ENCODE assay signal across 14 cellular contexts in genomic region chr6:90148867-90149266, GRCh38.
DNase-seq lines count a peak whose midpoint lies in the region; ATAC-seq lines count a peak whose summit lies in the region.
"Had no signal": no experiment of that assay in that cellular context is flagged by ENCODE, and none has a peak within 500 bp of the region (broad histone marks: within the 10 kb centered on the region; RNA-seq: fewer than 3 reads in every experiment).

No MANE protein-coding gene starts in this region.

- H3K27ac Mint-ChIP-seq in activated T-cell treated with anti-CD3 and anti-CD28 coated beads, Interleukin-2, amount 50 U/mL, for 24 hours = peak overlapping the region; percentile 84
- H3K27ac Mint-ChIP-seq in IgD-negative memory B cell = peak overlapping the region in 2 of 3 donors; percentile 5 to 56
- peak overlapping the region; percentile 74 for H3K27ac Mint-ChIP-seq in activated naive CD8-positive, alpha-beta T cell treated with anti-CD3 and anti-CD28 coated beads, Interleukin-2, amount 50 U/mL, for 24 hours
- peak overlapping the region; percentile 91 for H3K27ac Mint-ChIP-seq in stimulated activated naive B cell treated with anti-CD40 and anti-IgM and Interleukin-4, amounts not matched to agents 10 μg/mL and 1 μg/mL and 100 μg/mL, for 72 hours

- H3K4me3 Mint-ChIP-seq in activated T-cell treated with anti-CD3 and anti-CD28 coated beads, Interleukin-2, amount 50 U/mL, for 24 hours = no peak overlapping the region
- H3K4me3 Mint-ChIP-seq in IgD-negative memory B cell = no peak overlapping the region
- peak overlapping the region; percentile 5 for H3K4me3 Mint-ChIP-seq in activated naive CD8-positive, alpha-beta T cell treated with anti-CD3 and anti-CD28 coated beads, Interleukin-2, amount 50 U/mL, for 24 hours
- H3K4me3 Mint-ChIP-seq in stimulated activated naive B cell treated with anti-CD40 and anti-IgM and Interleukin-4, amounts not matched to agents 10 μg/mL and 1 μg/mL and 100 μg/mL, for 72 hours = no peak overlapping the region

- no peak for DNase-seq in activated T-cell treated with anti-CD3 and anti-CD28 coated beads, Interleukin-2, amount 50 U/mL, for 24 hours
- DNase-seq in activated T-cell treated with anti-CD3 and anti-CD28 coated beads for 4 hours (no peak), HuH-7 (ENCODE audit: low spot score) (no peak), EL (no peak)
- no peak for DNase-seq in activated naive CD8-positive, alpha-beta T cell treated with anti-CD3 and anti-CD28 coated beads, Interleukin-2, amount 50 U/mL, for 24 hours
- DNase-seq in stimulated activated naive B cell treated with anti-CD40 and anti-IgM and Interleukin-4, amounts not matched to agents 10 μg/mL and 1 μg/mL and 100 μg/mL, for 72 hours = no peak
- DNase-seq: NCI-H1436 treated with DMSO at 0.1 percent for 48 hours, NCI-H2081, NCI-H510A treated with DMSO at 0.1 percent for 48 hours, NCI-H82, Peyer's patch had no signal

- peaks cover 48% of the 10 kb centered on the region for H3K36me3 Mint-ChIP-seq in activated T-cell treated with anti-CD3 and anti-CD28 coated beads, Interleukin-2, amount 50 U/mL, for 24 hours (ENCODE audit: low read depth)
- H3K36me3 Mint-ChIP-seq in IgD-negative memory B cell = peaks cover 2% of the 10 kb centered on the region
- H3K36me3 Mint-ChIP-seq in activated naive CD8-positive, alpha-beta T cell treated with anti-CD3 and anti-CD28 coated beads, Interleukin-2, amount 50 U/mL, for 24 hours (ENCODE audit: low read depth) = peaks cover 36% of the 10 kb centered on the region
- H3K36me3 Mint-ChIP-seq in stimulated activated naive B cell treated with anti-CD40 and anti-IgM and Interleukin-4, amounts not matched to agents 10 μg/mL and 1 μg/mL and 100 μg/mL, for 72 hours = peaks cover 15 to 28% of the 10 kb centered on the region in 2 donors

- ATAC-seq in activated naive CD8-positive, alpha-beta T cell treated with anti-CD3 and anti-CD28 coated beads, Interleukin-2, amount 50 U/mL, for 24 hours = no peak
- ATAC-seq in stimulated activated naive B cell treated with anti-CD40 and anti-IgM and Interleukin-4, amounts not matched to agents 10 μg/mL and 1 μg/mL and 100 μg/mL, for 72 hours (replicated peaks) = no peak
- ATAC-seq in HG03175 (IDR thresholded peaks at IDR 0.05; ENCODE audit: unreplicated experiment) = no peak
- ATAC-seq: Right ventricle myocardium inferior had no signal

- H3K27me3 Mint-ChIP-seq in activated T-cell treated with anti-CD3 and anti-CD28 coated beads, Interleukin-2, amount 50 U/mL, for 24 hours = no peaks in the 10 kb centered on the region
- H3K27me3 Mint-ChIP-seq in IgD-negative memory B cell = no peaks in the 10 kb centered on the region
- H3K27me3 Mint-ChIP-seq in activated naive CD8-positive, alpha-beta T cell treated with anti-CD3 and anti-CD28 coated beads, Interleukin-2, amount 50 U/mL, for 24 hours = no peaks in the 10 kb centered on the region
- H3K27me3 Mint-ChIP-seq in stimulated activated naive B cell treated with anti-CD40 and anti-IgM and Interleukin-4, amounts not matched to agents 10 μg/mL and 1 μg/mL and 100 μg/mL, for 72 hours = no peaks in the 10 kb centered on the region

- H3K9me3 Mint-ChIP-seq in activated T-cell treated with anti-CD3 and anti-CD28 coated beads, Interleukin-2, amount 50 U/mL, for 24 hours = no peaks in the 10 kb centered on the region
- no peaks in the 10 kb centered on the region for H3K9me3 Mint-ChIP-seq in IgD-negative memory B cell
- H3K9me3 Mint-ChIP-seq in activated naive CD8-positive, alpha-beta T cell treated with anti-CD3 and anti-CD28 coated beads, Interleukin-2, amount 50 U/mL, for 24 hours = no peaks in the 10 kb centered on the region
- H3K9me3 Mint-ChIP-seq in stimulated activated naive B cell treated with anti-CD40 and anti-IgM and Interleukin-4, amounts not matched to agents 10 μg/mL and 1 μg/mL and 100 μg/mL, for 72 hours = peaks cover 5 to 6% of the 10 kb centered on the region in 2 donors

- peaks cover 90% of the 10 kb centered on the region for H3K4me1 Mint-ChIP-seq in activated T-cell treated with anti-CD3 and anti-CD28 coated beads, Interleukin-2, amount 50 U/mL, for 24 hours (ENCODE audit: low read depth)
- H3K4me1 Mint-ChIP-seq in IgD-negative memory B cell = peaks cover 21 to 57% (median 46%) of the 10 kb centered on the region in 3 donors
- H3K4me1 Mint-ChIP-seq in activated naive CD8-positive, alpha-beta T cell treated with anti-CD3 and anti-CD28 coated beads, Interleukin-2, amount 50 U/mL, for 24 hours = peaks cover 90% of the 10 kb centered on the region
- peaks cover 57 to 93% of the 10 kb centered on the region in 2 donors for H3K4me1 Mint-ChIP-seq in stimulated activated naive B cell treated with anti-CD40 and anti-IgM and Interleukin-4, amounts not matched to agents 10 μg/mL and 1 μg/mL and 100 μg/mL, for 72 hours

Comparison
In these comparisons a context has a peak if more than half of its experiments do, and no peak if none do; other contexts are left out.
1. H3K27ac Mint-ChIP-seq: peak in every context shown above with its lines; median percentile 91 in stimulated activated naive B cell treated with anti-CD40 and anti-IgM and Interleukin-4, amounts not matched to agents 10 μg/mL and 1 μg/mL and 100 μg/mL, for 72 hours; 84 in activated T-cell treated with anti-CD3 and anti-CD28 coated beads, Interleukin-2, amount 50 U/mL, for 24 hours; 74 in activated naive CD8-positive, alpha-beta T cell treated with anti-CD3 and anti-CD28 coated beads, Interleukin-2, amount 50 U/mL, for 24 hours; 30 in IgD-negative memory B cell.